15 cellular contexts compared by ENCODE assay signal in the genomic region with DNA sequence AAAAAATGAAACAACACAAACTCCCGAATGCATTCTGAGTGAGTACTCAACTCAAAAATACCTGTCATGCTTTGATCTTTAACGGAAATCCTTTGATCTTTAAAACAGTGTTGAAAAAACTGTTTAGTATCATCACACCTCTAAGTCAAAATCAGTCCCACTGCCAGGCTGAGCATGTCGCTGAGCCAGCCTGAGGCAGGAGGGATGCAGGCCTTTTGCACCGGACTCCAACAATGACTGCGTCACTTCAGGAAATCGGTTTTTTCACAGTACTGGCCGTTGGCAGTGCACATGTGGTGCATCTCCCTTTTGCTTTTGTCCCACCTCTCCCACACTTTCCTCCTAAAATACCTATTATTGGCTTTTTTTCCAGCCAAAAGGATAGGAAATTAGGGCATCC.
DNase-seq lines count a peak whose midpoint lies in the region; ATAC-seq and TF ChIP-seq lines count a peak whose summit lies in the region.
"Had no signal": no experiment of that assay in that cellular context is flagged by ENCODE, and none has a peak within 500 bp of the region (broad histone marks: within the 10 kb centered on the region; RNA-seq: fewer than 3 reads in every experiment).

No MANE protein-coding gene starts in this region.

- peak overlapping the region; percentile 4 for H3K4me3 Mint-ChIP-seq in activated T-cell treated with anti-CD3 and anti-CD28 coated beads, Interleukin-2, amount 50 U/mL, for 24 hours

- H3K4me3 ChIP-seq in esophagus muscularis mucosa (no peak overlapping the region), prostate gland (no peak overlapping the region)
- H3K4me3 ChIP-seq: hepatocyte, upper lobe of right lung had no signal

- in situ Hi-C loops in G401 (cut with HindIII; ENCODE audit: low sequenced_read_pairs): no loop called here

- H3K27me3 ChIP-seq in esophagus muscularis mucosa: peaks cover 0 to 10% (median 0%) of the 10 kb centered on the region in 4 donors
- H3K27me3 ChIP-seq in prostate gland (replicated peaks; ENCODE audit: insufficient read depth): no peaks in the 10 kb centered on the region
- H3K27me3 ChIP-seq: upper lobe of right lung had no signal

- WGBS in esophagus muscularis mucosa: 63% methylated on average over 7 of the region's 7 CpGs
- 61% methylated on average over 7 of the region's 7 CpGs for WGBS in prostate gland

- ATAC-seq in GM21619 (IDR thresholded peaks at IDR 0.05; ENCODE audit: unreplicated experiment): no peak
- ATAC-seq: PC-3 had no signal

- no peaks in the 10 kb centered on the region for H3K4me1 ChIP-seq in esophagus muscularis mucosa
- H3K4me1 ChIP-seq in prostate gland (replicated peaks): no peaks in the 10 kb centered on the region
- H3K4me1 ChIP-seq: upper lobe of right lung had no signal

- no peaks in the 10 kb centered on the region for H3K36me3 Mint-ChIP-seq in activated T-cell treated with anti-CD3 and anti-CD28 coated beads, Interleukin-2, amount 50 U/mL, for 24 hours (ENCODE audit: low read depth)

- H3K27ac ChIP-seq in esophagus muscularis mucosa (replicated peaks in 1 of 4) (no peak overlapping the region), prostate gland (no peak overlapping the region)
- H3K27ac ChIP-seq: hepatocyte, upper lobe of right lung had no signal

- TF ChIP-seq POLR2A in esophagus muscularis mucosa (IDR thresholded peaks at IDR 0.05; ENCODE audit: low read depth): no peak
- no peak for TF ChIP-seq POLR2A in prostate gland (IDR thresholded peaks at IDR 0.05)

- DNase-seq in NCI-H510A treated with DMSO at 0.1 percent for 48 hours (lab: John Stamatoyannopoulos, UW) (peak; percentile 32), NCI-H510A (lab: John Stamatoyannopoulos, UW) (no peak), G401 (ENCODE audit: low spot score) (peak; percentile 72), esophagus muscularis mucosa (ENCODE audit: extremely low spot score) (peak; percentile 74), NCI-H1105 treated with DMSO at 0.1 percent for 48 hours (lab: John Stamatoyannopoulos, UW) (no peak), prostate gland (ENCODE audit: low spot score) (no peak)
- DNase-seq in activated T-cell treated with anti-CD3 and anti-CD28 coated beads, Interleukin-2, amount 50 U/mL, for 24 hours: no peak
- DNase-seq: activated CD4-positive, CD25-positive, alpha-beta regulatory T cell; EL; kidney; NCI-H1436 treated with DMSO at 0.1 percent for 48 hours; PC-3; upper lobe of right lung had no signal

- H3K27ac Mint-ChIP-seq in activated T-cell treated with anti-CD3 and anti-CD28 coated beads, Interleukin-2, amount 50 U/mL, for 24 hours: peak overlapping the region; percentile 50

- H3K27me3 Mint-ChIP-seq in activated T-cell treated with anti-CD3 and anti-CD28 coated beads, Interleukin-2, amount 50 U/mL, for 24 hours: no peaks in the 10 kb centered on the region

- no peak for TF ChIP-seq EP300 in esophagus muscularis mucosa (IDR thresholded peaks at IDR 0.05)

- H3K36me3 ChIP-seq in esophagus muscularis mucosa: no peaks in the 10 kb centered on the region
- no peaks in the 10 kb centered on the region for H3K36me3 ChIP-seq in prostate gland
- H3K36me3 ChIP-seq: upper lobe of right lung had no signal

- H3K9me3 ChIP-seq in esophagus muscularis mucosa (no peaks in the 10 kb centered on the region), prostate gland (no peaks in the 10 kb centered on the region)
- H3K9me3 ChIP-seq: upper lobe of right lung had no signal

- intact Hi-C loops in esophagus muscularis mucosa (cut with DNase I) (no loop called here), prostate gland (cut with DNase I) (no loop called here)

- no peaks in the 10 kb centered on the region for H3K9me3 Mint-ChIP-seq in activated T-cell treated with anti-CD3 and anti-CD28 coated beads, Interleukin-2, amount 50 U/mL, for 24 hours

- TF ChIP-seq CTCF in esophagus muscularis mucosa (IDR thresholded peaks at IDR 0.05) (no peak), prostate gland (IDR thresholded peaks at IDR 0.05) (no peak)

- H3K4me1 Mint-ChIP-seq in activated T-cell treated with anti-CD3 and anti-CD28 coated beads, Interleukin-2, amount 50 U/mL, for 24 hours (ENCODE audit: low read depth): peaks cover 58% of the 10 kb centered on the region

Comparison
In these comparisons a context has a peak if more than half of its experiments do, and no peak if none do; other contexts are left out.
1. DNase-seq: peak in NCI-H510A treated with DMSO at 0.1 percent for 48 hours (single experiment), G401 (single experiment) and esophagus muscularis mucosa (single experiment); none in NCI-H510A (single experiment), activated T-cell treated with anti-CD3 and anti-CD28 coated beads, Interleukin-2, amount 50 U/mL, for 24 hours (single experiment), NCI-H1105 treated with DMSO at 0.1 percent for 48 hours (single experiment) and prostate gland (single experiment).